In the genomic region with DNA sequence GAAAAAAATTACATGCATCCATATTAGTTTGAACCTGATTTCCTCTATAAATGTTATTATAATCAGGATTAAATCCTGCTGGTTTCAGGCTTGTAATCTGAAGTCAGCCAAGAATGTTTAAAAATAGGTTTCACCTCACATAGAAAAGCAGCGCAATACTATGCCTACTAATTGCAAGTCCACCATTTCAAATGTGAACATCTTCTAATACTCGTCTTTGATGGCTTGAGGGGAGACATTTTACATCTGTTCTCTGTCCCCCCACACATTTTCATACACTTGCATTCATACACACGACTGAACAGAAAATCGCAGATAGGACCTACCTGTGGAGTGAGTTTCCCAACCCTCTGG, we compare ENCODE assay signal across 1 cellular context.
A peak's percentile ranks its signal among the peaks of the same experiment; 100 is the strongest.
TF ChIP-seq lines count a peak whose summit lies in the region.

No MANE protein-coding gene starts in this region.

TF ChIP-seq in HepG2, 621 proteins besides CTCF, POLR2A, EP300 and RAD21:
- no peak for TF ChIP-seq ZSCAN30 (CRISPR knock-in tag; IDR thresholded peaks at IDR 0.05)
- TF ChIP-seq, protein P1, sequence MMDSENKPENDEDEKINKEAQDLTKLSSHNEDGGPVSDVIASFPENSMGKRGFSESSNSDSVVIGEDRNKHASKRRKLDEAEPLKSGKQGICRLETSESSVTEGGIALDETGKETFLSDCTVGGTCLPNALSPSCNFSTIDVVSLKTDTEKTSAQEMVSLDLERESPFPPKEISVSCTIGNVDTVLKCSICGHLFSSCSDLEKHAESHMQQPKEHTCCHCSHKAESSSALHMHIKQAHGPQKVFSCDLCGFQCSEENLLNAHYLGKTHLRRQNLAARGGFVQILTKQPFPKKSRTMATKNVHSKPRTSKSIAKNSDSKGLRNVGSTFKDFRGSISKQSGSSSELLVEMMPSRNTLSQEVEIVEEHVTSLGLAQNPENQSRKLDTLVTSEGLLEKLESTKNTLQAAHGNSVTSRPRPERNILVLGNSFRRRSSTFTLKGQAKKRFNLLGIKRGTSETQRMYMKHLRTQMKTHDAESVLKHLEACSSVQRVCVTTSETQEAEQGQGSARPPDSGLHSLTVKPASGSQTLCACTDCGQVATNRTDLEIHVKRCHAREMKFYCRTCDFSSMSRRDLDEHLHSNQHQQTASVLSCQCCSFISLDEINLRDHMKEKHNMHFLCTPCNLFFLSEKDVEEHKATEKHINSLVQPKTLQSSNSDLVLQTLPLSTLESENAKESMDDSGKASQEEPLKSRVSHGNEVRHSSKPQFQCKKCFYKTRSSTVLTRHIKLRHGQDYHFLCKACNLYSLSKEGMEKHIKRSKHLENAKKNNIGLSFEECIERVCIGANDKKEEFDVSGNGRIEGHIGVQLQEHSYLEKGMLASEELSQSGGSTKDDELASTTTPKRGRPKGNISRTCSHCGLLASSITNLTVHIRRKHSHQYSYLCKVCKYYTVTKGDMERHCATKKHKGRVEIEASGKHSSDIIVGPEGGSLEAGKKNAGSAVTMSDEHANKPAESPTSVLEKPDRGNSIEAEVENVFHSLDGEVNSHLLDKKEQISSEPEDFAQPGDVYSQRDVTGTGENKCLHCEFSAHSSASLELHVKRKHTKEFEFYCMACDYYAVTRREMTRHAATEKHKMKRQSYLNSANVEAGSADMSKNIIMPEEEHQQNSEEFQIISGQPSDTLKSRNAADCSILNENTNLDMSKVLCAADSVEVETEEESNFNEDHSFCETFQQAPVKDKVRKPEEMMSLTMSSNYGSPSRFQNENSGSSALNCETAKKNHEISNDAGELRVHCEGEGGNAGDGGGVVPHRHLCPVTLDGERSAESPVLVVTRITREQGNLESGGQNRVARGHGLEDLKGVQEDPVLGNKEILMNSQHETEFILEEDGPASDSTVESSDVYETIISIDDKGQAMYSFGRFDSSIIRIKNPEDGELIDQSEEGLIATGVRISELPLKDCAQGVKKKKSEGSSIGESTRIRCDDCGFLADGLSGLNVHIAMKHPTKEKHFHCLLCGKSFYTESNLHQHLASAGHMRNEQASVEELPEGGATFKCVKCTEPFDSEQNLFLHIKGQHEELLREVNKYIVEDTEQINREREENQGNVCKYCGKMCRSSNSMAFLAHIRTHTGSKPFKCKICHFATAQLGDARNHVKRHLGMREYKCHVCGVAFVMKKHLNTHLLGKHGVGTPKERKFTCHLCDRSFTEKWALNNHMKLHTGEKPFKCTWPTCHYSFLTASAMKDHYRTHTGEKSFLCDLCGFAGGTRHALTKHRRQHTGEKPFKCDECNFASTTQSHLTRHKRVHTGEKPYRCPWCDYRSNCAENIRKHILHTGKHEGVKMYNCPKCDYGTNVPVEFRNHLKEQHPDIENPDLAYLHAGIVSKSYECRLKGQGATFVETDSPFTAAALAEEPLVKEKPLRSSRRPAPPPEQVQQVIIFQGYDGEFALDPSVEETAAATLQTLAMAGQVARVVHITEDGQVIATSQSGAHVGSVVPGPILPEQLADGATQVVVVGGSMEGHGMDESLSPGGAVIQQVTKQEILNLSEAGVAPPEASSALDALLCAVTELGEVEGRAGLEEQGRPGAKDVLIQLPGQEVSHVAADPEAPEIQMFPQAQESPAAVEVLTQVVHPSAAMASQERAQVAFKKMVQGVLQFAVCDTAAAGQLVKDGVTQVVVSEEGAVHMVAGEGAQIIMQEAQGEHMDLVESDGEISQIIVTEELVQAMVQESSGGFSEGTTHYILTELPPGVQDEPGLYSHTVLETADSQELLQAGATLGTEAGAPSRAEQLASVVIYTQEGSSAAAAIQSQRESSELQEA (CRISPR knock-in tag; IDR thresholded peaks at IDR 0.05; ENCODE audit: not compliant biosample characterization), result no peak
- TF ChIP-seq, protein P2, sequence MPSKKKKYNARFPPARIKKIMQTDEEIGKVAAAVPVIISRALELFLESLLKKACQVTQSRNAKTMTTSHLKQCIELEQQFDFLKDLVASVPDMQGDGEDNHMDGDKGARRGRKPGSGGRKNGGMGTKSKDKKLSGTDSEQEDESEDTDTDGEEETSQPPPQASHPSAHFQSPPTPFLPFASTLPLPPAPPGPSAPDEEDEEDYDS (CRISPR knock-in tag; IDR thresholded peaks at IDR 0.05), result no peak
- TF ChIP-seq ZNF468 (CRISPR knock-in tag; IDR thresholded peaks at IDR 0.05), result no peak
- no peak for TF ChIP-seq MATR3 (CRISPR knock-in tag; IDR thresholded peaks at IDR 0.05)
- TF ChIP-seq PRMT3 (CRISPR knock-in tag; IDR thresholded peaks at IDR 0.05; ENCODE audit: borderline replicate concordance, low read depth), result no peak
- TF ChIP-seq ATF7-NPFF (CRISPR knock-in tag; IDR thresholded peaks at IDR 0.05; ENCODE audit: low read depth), result no peak
- TF ChIP-seq ZNF629 (CRISPR knock-in tag; conservative IDR thresholded peaks at IDR 0.05), result no peak
- TF ChIP-seq SNAPC2 (CRISPR knock-in tag; IDR thresholded peaks at IDR 0.05), result 0 out of 2 replicates have a peak, but pooled peaks have one; percentile 25
- 0 out of 2 replicates have a peak, but pooled peaks have one; percentile 23 for TF ChIP-seq ZBTB20 (CRISPR knock-in tag; IDR thresholded peaks at IDR 0.05; ENCODE audit: borderline replicate concordance, low read depth)
- TF ChIP-seq PHF5A (CRISPR knock-in tag; IDR thresholded peaks at IDR 0.05; ENCODE audit: low read depth, unreplicated experiment), result no peak
- TF ChIP-seq, protein P3, sequence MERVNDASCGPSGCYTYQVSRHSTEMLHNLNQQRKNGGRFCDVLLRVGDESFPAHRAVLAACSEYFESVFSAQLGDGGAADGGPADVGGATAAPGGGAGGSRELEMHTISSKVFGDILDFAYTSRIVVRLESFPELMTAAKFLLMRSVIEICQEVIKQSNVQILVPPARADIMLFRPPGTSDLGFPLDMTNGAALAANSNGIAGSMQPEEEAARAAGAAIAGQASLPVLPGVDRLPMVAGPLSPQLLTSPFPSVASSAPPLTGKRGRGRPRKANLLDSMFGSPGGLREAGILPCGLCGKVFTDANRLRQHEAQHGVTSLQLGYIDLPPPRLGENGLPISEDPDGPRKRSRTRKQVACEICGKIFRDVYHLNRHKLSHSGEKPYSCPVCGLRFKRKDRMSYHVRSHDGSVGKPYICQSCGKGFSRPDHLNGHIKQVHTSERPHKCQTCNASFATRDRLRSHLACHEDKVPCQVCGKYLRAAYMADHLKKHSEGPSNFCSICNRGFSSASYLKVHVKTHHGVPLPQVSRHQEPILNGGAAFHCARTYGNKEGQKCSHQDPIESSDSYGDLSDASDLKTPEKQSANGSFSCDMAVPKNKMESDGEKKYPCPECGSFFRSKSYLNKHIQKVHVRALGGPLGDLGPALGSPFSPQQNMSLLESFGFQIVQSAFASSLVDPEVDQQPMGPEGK (CRISPR knock-in tag; IDR thresholded peaks at IDR 0.05), result no peak
- TF ChIP-seq ELF3 (CRISPR knock-in tag; IDR thresholded peaks at IDR 0.05), result no peak
- no peak for TF ChIP-seq ZNF766 (CRISPR knock-in tag; IDR thresholded peaks at IDR 0.05; ENCODE audit: borderline replicate concordance)
- TF ChIP-seq, protein P4, sequence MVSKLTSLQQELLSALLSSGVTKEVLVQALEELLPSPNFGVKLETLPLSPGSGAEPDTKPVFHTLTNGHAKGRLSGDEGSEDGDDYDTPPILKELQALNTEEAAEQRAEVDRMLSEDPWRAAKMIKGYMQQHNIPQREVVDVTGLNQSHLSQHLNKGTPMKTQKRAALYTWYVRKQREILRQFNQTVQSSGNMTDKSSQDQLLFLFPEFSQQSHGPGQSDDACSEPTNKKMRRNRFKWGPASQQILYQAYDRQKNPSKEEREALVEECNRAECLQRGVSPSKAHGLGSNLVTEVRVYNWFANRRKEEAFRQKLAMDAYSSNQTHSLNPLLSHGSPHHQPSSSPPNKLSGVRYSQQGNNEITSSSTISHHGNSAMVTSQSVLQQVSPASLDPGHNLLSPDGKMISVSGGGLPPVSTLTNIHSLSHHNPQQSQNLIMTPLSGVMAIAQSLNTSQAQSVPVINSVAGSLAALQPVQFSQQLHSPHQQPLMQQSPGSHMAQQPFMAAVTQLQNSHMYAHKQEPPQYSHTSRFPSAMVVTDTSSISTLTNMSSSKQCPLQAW (CRISPR knock-in tag; IDR thresholded peaks at IDR 0.05), result no peak
- 0 out of 2 replicates have a peak, but pooled peaks have one; percentile 2 for TF ChIP-seq IRF2 (CRISPR knock-in tag; IDR thresholded peaks at IDR 0.05)
- TF ChIP-seq ZNF883 (CRISPR knock-in tag; IDR thresholded peaks at IDR 0.05; ENCODE audit: not compliant biosample characterization), result no peak
- TF ChIP-seq TEAD2 (CRISPR knock-in tag; IDR thresholded peaks at IDR 0.05), result 0 out of 2 replicates have a peak, but pooled peaks have one; percentile 29
- no peak for TF ChIP-seq NR2F1 (CRISPR knock-in tag; IDR thresholded peaks at IDR 0.05)
- TF ChIP-seq, protein P5, sequence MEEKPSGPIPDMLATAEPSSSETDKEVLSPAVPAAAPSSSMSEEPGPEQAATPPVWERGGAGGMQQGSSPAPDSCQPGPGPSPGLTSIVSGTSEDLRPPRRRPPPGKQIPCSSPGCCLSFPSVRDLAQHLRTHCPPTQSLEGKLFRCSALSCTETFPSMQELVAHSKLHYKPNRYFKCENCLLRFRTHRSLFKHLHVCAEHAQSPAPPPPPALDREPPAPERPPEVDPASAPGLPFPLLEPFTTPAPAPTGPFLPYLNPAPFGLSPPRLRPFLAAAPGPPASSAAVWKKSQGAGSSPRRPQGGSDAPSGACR (CRISPR knock-in tag; IDR thresholded peaks at IDR 0.05), result 0 out of 2 replicates have a peak, but pooled peaks have one; percentile 7
- TF ChIP-seq FOSL1 (CRISPR knock-in tag; IDR thresholded peaks at IDR 0.05; ENCODE audit: borderline replicate concordance), result no peak
- no peak for TF ChIP-seq FOXO1 (CRISPR knock-in tag; IDR thresholded peaks at IDR 0.05)
- no peak for TF ChIP-seq TBX3 (IDR thresholded peaks at IDR 0.05; ENCODE audit: borderline replicate concordance)
- peak; percentile 43; the same call in 1 of the 2 replicates for TF ChIP-seq KDM5A (IDR thresholded peaks at IDR 0.05; ENCODE audit: borderline replicate concordance, low read length)
- TF ChIP-seq MBD4 (IDR thresholded peaks at IDR 0.05; ENCODE audit: borderline replicate concordance, low read length), result 0 out of 2 replicates have a peak, but pooled peaks have one; percentile 55
- no peak for TF ChIP-seq ZFP36L1 (CRISPR knock-in tag; IDR thresholded peaks at IDR 0.05)
- TF ChIP-seq ZSCAN9 (CRISPR knock-in tag; IDR thresholded peaks at IDR 0.05; ENCODE audit: borderline replicate concordance), result no peak
- TF ChIP-seq, protein P6, sequence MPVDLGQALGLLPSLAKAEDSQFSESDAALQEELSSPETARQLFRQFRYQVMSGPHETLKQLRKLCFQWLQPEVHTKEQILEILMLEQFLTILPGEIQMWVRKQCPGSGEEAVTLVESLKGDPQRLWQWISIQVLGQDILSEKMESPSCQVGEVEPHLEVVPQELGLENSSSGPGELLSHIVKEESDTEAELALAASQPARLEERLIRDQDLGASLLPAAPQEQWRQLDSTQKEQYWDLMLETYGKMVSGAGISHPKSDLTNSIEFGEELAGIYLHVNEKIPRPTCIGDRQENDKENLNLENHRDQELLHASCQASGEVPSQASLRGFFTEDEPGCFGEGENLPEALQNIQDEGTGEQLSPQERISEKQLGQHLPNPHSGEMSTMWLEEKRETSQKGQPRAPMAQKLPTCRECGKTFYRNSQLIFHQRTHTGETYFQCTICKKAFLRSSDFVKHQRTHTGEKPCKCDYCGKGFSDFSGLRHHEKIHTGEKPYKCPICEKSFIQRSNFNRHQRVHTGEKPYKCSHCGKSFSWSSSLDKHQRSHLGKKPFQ (CRISPR knock-in tag; IDR thresholded peaks at IDR 0.05; ENCODE audit: insufficient replicate concordance), result peak; percentile 52
- TF ChIP-seq ZNF790 (CRISPR knock-in tag; IDR thresholded peaks at IDR 0.05; ENCODE audit: borderline replicate concordance), result no peak
- TF ChIP-seq ZNF34 (CRISPR knock-in tag; IDR thresholded peaks at IDR 0.05; ENCODE audit: borderline replicate concordance), result no peak
- TF ChIP-seq ZNF510 (CRISPR knock-in tag; IDR thresholded peaks at IDR 0.05; ENCODE audit: low read depth), result no peak
- TF ChIP-seq MED8 (CRISPR knock-in tag; IDR thresholded peaks at IDR 0.05; ENCODE audit: insufficient replicate concordance), result no peak
- TF ChIP-seq AGO2 (optimal IDR thresholded peaks at IDR 0.05; ENCODE audit: low read depth, low read length), result no peak
- no peak for TF ChIP-seq HNRNPK (IDR thresholded peaks at IDR 0.05; ENCODE audit: low read depth, low read length, poor library complexity, severe bottlenecking)
- TF ChIP-seq, protein P7, sequence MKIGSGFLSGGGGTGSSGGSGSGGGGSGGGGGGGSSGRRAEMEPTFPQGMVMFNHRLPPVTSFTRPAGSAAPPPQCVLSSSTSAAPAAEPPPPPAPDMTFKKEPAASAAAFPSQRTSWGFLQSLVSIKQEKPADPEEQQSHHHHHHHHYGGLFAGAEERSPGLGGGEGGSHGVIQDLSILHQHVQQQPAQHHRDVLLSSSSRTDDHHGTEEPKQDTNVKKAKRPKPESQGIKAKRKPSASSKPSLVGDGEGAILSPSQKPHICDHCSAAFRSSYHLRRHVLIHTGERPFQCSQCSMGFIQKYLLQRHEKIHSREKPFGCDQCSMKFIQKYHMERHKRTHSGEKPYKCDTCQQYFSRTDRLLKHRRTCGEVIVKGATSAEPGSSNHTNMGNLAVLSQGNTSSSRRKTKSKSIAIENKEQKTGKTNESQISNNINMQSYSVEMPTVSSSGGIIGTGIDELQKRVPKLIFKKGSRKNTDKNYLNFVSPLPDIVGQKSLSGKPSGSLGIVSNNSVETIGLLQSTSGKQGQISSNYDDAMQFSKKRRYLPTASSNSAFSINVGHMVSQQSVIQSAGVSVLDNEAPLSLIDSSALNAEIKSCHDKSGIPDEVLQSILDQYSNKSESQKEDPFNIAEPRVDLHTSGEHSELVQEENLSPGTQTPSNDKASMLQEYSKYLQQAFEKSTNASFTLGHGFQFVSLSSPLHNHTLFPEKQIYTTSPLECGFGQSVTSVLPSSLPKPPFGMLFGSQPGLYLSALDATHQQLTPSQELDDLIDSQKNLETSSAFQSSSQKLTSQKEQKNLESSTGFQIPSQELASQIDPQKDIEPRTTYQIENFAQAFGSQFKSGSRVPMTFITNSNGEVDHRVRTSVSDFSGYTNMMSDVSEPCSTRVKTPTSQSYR (CRISPR knock-in tag; IDR thresholded peaks at IDR 0.05; ENCODE audit: borderline replicate concordance), result no peak
- no peak for TF ChIP-seq CCDC6 (CRISPR knock-in tag; IDR thresholded peaks at IDR 0.05)
- no peak for TF ChIP-seq ZNF549 (CRISPR knock-in tag; IDR thresholded peaks at IDR 0.05)
- TF ChIP-seq ZNF605 (CRISPR knock-in tag; IDR thresholded peaks at IDR 0.05), result no peak
- TF ChIP-seq MZF1 (CRISPR knock-in tag; IDR thresholded peaks at IDR 0.05; ENCODE audit: borderline replicate concordance), result no peak
- no peak for TF ChIP-seq ZNF567 (CRISPR knock-in tag; IDR thresholded peaks at IDR 0.05; ENCODE audit: borderline replicate concordance)
- TF ChIP-seq TMF1 (CRISPR knock-in tag; IDR thresholded peaks at IDR 0.05; ENCODE audit: low read depth), result 0 out of 2 replicates have a peak, but pooled peaks have one; percentile 22
- 0 out of 2 replicates have a peak, but pooled peaks have one; percentile 14 for TF ChIP-seq ARID2 (CRISPR knock-in tag; IDR thresholded peaks at IDR 0.05; ENCODE audit: borderline replicate concordance)
- no peak for TF ChIP-seq FOXJ3 (CRISPR knock-in tag; IDR thresholded peaks at IDR 0.05; ENCODE audit: borderline replicate concordance)
- no peak for TF ChIP-seq PHF21A (CRISPR knock-in tag; IDR thresholded peaks at IDR 0.05)
- TF ChIP-seq NCOA1 (CRISPR knock-in tag; IDR thresholded peaks at IDR 0.05), result no peak
